ENCODE assay signal across 8 cellular contexts in genomic region chr5:91101777-91102379, GRCh38.
DNase-seq lines count a peak whose midpoint lies in the region; ATAC-seq and TF ChIP-seq lines count a peak whose summit lies in the region.

No MANE protein-coding gene starts in this region.

- no peak overlapping the region for H3K27ac Mint-ChIP-seq in Calu3 (ENCODE audit: unreplicated experiment)
- H3K27ac Mint-ChIP-seq in activated CD8-positive, alpha-beta T cell treated with anti-CD3 and anti-CD28 coated beads for 36 hours = no peak overlapping the region

- peak; percentile 99 for ATAC-seq in GM19397 (IDR thresholded peaks at IDR 0.05; ENCODE audit: unreplicated experiment)
- peak; percentile 98 for ATAC-seq in HG03439 (IDR thresholded peaks at IDR 0.05; ENCODE audit: unreplicated experiment)
- peak; percentile 99 for ATAC-seq in activated CD8-positive, alpha-beta T cell treated with anti-CD3 and anti-CD28 coated beads for 36 hours
- ATAC-seq in mucosa of descending colon = peak; percentile 95

- H3K9me3 ChIP-seq in mucosa of descending colon = no peaks in the 10 kb centered on the region

- no TSS peak for BruUV-seq in Calu3 (replicated peaks; lab: Mats Ljungman, UMichigan)

- CTCF ChIA-PET in Calu3 (lab: Charles Lee) = interaction anchor here (0.8 to 1.0 kb wide), 3 partner anchors 281 to 318 kb away, joined by 3 to 5 read pairs (median 3); partner anchors contain the start of gene ARRDC3
- CTCF ChIA-PET in activated CD8-positive, alpha-beta T cell treated with anti-CD3 and anti-CD28 coated beads for 36 hours (lab: Charles Lee) = interaction anchor here (0.7 to 3.7 kb wide), 8 partner anchors 80 to 318 kb away, joined by 3 to 21 read pairs (median 3); no protein-coding TSS in a partner anchor

- H3K4me3 ChIP-seq in epithelial cell of esophagus (ENCODE audit: low read length) (no peak overlapping the region), mucosa of descending colon (no peak overlapping the region)

- peaks cover 4% of the 10 kb centered on the region for H3K9me3 Mint-ChIP-seq in Calu3 (ENCODE audit: low read depth, unreplicated experiment)
- peaks cover 5% of the 10 kb centered on the region for H3K9me3 Mint-ChIP-seq in activated CD8-positive, alpha-beta T cell treated with anti-CD3 and anti-CD28 coated beads for 36 hours

- H3K27me3 Mint-ChIP-seq in Calu3 (ENCODE audit: unreplicated experiment) = no peaks in the 10 kb centered on the region
- H3K27me3 Mint-ChIP-seq in activated CD8-positive, alpha-beta T cell treated with anti-CD3 and anti-CD28 coated beads for 36 hours = no peaks in the 10 kb centered on the region

- no peaks in the 10 kb centered on the region for H3K36me3 ChIP-seq in mucosa of descending colon (ENCODE audit: low read depth)

- peaks cover 10% of the 10 kb centered on the region for H3K4me1 Mint-ChIP-seq in Calu3 (ENCODE audit: low read depth, unreplicated experiment)
- H3K4me1 Mint-ChIP-seq in activated CD8-positive, alpha-beta T cell treated with anti-CD3 and anti-CD28 coated beads for 36 hours (ENCODE audit: low read depth) = no peaks in the 10 kb centered on the region

- H3K4me3 Mint-ChIP-seq in Calu3 (ENCODE audit: low read depth, unreplicated experiment) = no peak overlapping the region
- no peak overlapping the region for H3K4me3 Mint-ChIP-seq in activated CD8-positive, alpha-beta T cell treated with anti-CD3 and anti-CD28 coated beads for 36 hours

- DNase-seq in Calu3 = peak; percentile 80
- peak; percentile 86 for DNase-seq in NCI-H69 (lab: John Stamatoyannopoulos, UW)
- DNase-seq in activated CD8-positive, alpha-beta T cell treated with anti-CD3 and anti-CD28 coated beads for 36 hours = peak; percentile 70
- DNase-seq in epithelial cell of esophagus (ENCODE audit: low read depth) = peak; percentile 79
- peak; percentile 54 to 80 (median 67) for DNase-seq in mucosa of descending colon
- peak; percentile 24 for DNase-seq in stimulated activated naive CD4-positive, alpha-beta T cell treated with Interleukin-2 at 50 U/mL for 16 hours (lab: John Stamatoyannopoulos, UW)

- peaks cover 9% of the 10 kb centered on the region for H3K4me1 ChIP-seq in mucosa of descending colon (ENCODE audit: low read depth)

- intact Hi-C loops in Calu3 (cut with micrococcal nuclease; ENCODE audit: unreplicated experiment) = loop anchor here (1.0 to 5.0 kb wide), 7 partner anchors 60 to 317 kb away; no protein-coding TSS in a partner anchor
- intact Hi-C loops in activated CD8-positive, alpha-beta T cell treated with anti-CD3 and anti-CD28 coated beads for 36 hours (cut with micrococcal nuclease) = loop anchor here (2.0 to 10.0 kb wide), 3 partner anchors 120 to 313 kb away; no protein-coding TSS in a partner anchor
- intact Hi-C loops in mucosa of descending colon (cut with DNase I, micrococcal nuclease) = loop anchor here (2.0 to 5.0 kb wide), 3 partner anchors 170 to 283 kb away; partner anchors contain the start of gene ARRDC3 (in 1 of the 2)

- POLR2A ChIA-PET in activated CD8-positive, alpha-beta T cell treated with anti-CD3 and anti-CD28 coated beads for 36 hours (lab: Charles Lee) = no interaction called here

- no peaks in the 10 kb centered on the region for H3K36me3 Mint-ChIP-seq in Calu3 (ENCODE audit: insufficient read depth, unreplicated experiment)
- H3K36me3 Mint-ChIP-seq in activated CD8-positive, alpha-beta T cell treated with anti-CD3 and anti-CD28 coated beads for 36 hours (ENCODE audit: low read depth) = no peaks in the 10 kb centered on the region

- TF ChIP-seq CTCF in Calu3 (IDR thresholded peaks at IDR 0.05; ENCODE audit: unreplicated experiment) (peak; percentile 86), epithelial cell of esophagus (IDR thresholded peaks at IDR 0.05; ENCODE audit: insufficient read depth, low read depth, low read length, missing control alignments) (peak; percentile 84), mucosa of descending colon (IDR thresholded peaks at IDR 0.05) (peak; percentile 46)
- TF ChIP-seq CTCF in activated CD8-positive, alpha-beta T cell treated with anti-CD3 and anti-CD28 coated beads for 36 hours (IDR thresholded peaks at IDR 0.05) = peak; percentile 63

Comparison
In these comparisons a context has a peak if more than half of its experiments do, and no peak if none do; other contexts are left out.
1. DNase-seq: peak in every context shown above with its lines; median percentile 86 in NCI-H69; 80 in Calu3; 79 in epithelial cell of esophagus; 70 in activated CD8-positive, alpha-beta T cell treated with anti-CD3 and anti-CD28 coated beads for 36 hours; 67 in mucosa of descending colon; 24 in stimulated activated naive CD4-positive, alpha-beta T cell treated with Interleukin-2 at 50 U/mL for 16 hours.